In the genomic region with DNA sequence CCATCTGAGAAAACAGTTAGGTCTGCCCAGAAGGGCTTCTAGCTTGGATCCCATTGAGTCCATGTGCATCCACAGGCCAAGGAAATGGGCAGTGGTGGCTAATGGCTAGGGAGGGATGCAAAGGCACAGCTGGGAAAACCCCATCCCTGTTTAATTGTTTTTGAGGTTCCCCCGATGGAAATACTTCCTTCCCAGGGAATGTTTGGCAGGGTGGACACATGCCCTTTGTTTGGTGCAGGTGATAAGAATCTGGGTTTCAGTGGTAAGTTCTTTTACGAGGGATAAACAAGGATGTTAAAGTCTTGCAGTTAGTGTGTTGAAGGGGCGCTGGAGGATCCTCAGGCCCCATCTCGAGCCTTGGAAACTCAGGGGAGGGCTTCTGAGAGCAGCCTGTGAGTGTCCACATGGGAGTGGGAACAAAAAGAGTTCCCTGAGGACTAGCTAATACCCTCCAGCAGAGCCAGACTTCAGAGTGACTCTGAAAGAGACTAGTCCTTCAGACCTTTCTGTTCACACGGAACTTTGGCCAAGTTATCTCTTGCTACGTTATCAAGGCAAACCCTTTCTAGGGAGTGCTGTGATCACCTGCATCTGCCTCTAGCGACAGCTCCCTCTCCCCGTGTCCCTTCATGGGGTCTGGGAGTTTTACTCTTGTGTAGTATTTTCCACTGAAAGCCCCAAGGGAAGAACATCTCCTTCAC, we compare ENCODE assay signal across 31 cellular contexts. TPM values are rescaled to one million over a fixed set of nuclear protein-coding genes. Genes with fewer than 3 reads are reported as not detected.
DNase-seq lines count a peak whose midpoint lies in the region; ATAC-seq, FAIRE-seq and TF ChIP-seq lines count a peak whose summit lies in the region.
"Had no signal": no experiment of that assay in that cellular context is flagged by ENCODE, and none has a peak within 500 bp of the region (broad histone marks: within the 10 kb centered on the region; RNA-seq: fewer than 3 reads in every experiment).

No MANE protein-coding gene starts in this region.

- no peak overlapping the region for H3K9ac ChIP-seq in H9 (ENCODE audit: extremely low read depth, insufficient read length, low read length)
- H3K9ac ChIP-seq in parathyroid adenoma, result no peak overlapping the region

- H3K4me2 ChIP-seq in H9 (ENCODE audit: insufficient read depth, insufficient read length, low read length) (no peak overlapping the region), hepatocyte (no peak overlapping the region), parathyroid adenoma (ENCODE audit: low read length) (peak overlapping the region; percentile 36)

- no peak overlapping the region for H4K8ac ChIP-seq in H9 (replicated peaks; ENCODE audit: insufficient read length, low read depth, low read length)

- no peaks in the 10 kb centered on the region for H3K23me2 ChIP-seq in H9 (ENCODE audit: insufficient read length, low read depth, low read length, poor library complexity, severe bottlenecking)

- no peak overlapping the region for H2AK5ac ChIP-seq in H9 (ENCODE audit: insufficient read length, low read length)

- H2AFZ ChIP-seq in H9 (ENCODE audit: low read length) (no peak overlapping the region), hepatocyte (no peak overlapping the region), parathyroid adenoma (peak overlapping the region; percentile 10)

- no peak overlapping the region for H2BK15ac ChIP-seq in H9 (ENCODE audit: low read depth, low read length)

- no peak overlapping the region for H3K14ac ChIP-seq in H9 (ENCODE audit: insufficient read depth, low read length)

- no peak overlapping the region for H3K4ac ChIP-seq in H9 (ENCODE audit: low read depth, low read length)

- H3K4me1 ChIP-seq in H9 (ENCODE audit: insufficient read depth, low read length) (peaks cover 21% of the 10 kb centered on the region), hepatocyte (ENCODE audit: insufficient read depth) (peaks cover 3% of the 10 kb centered on the region), parathyroid adenoma (peaks cover 56% of the 10 kb centered on the region)
- H3K4me1 ChIP-seq: colonic mucosa had no signal

- H3K4me1 Mint-ChIP-seq in H9 (peaks cover 62 to 70% of the 10 kb centered on the region in 2 experiments), WTC11 (peaks cover 80% of the 10 kb centered on the region)
- H3K4me1 Mint-ChIP-seq: activated naive CD4-positive, alpha-beta T cell treated with anti-CD3 and anti-CD28 coated beads, Interleukin-2, amount 10 ng/mL, durations not matched to agents 7 days and 5 days; natural killer cell; stimulated activated effector memory CD8-positive, alpha-beta T cell treated with anti-CD3 and anti-CD28 coated beads, Interleukin-12 subunit alpha, Interleukin-12 subunit beta, amount 100 ng/mL, for 72 hours had no signal

- no peak overlapping the region for H3K4me3 ChIP-seq in hepatocyte
- H3K4me3 ChIP-seq in parathyroid adenoma (ENCODE audit: low read depth, low read length), result no peak overlapping the region
- H3K4me3 ChIP-seq: colonic mucosa, heart left ventricle, left lung, MG63, Peyer's patch, SJSA1, upper lobe of right lung had no signal

- FAIRE-seq in HTR-8/SVneo (lab: Jason Lieb, UNC), result no peak

- 0 out of 2 replicates have a peak, but pooled peaks have one; percentile 19 for ATAC-seq in WTC11
- ATAC-seq in GM18502 (IDR thresholded peaks at IDR 0.05; ENCODE audit: poor library complexity, unreplicated experiment), result no peak
- ATAC-seq: esophagus mucosa; left lung; natural killer cell; stimulated activated effector memory CD8-positive, alpha-beta T cell treated with anti-CD3 and anti-CD28 coated beads, Interleukin-12 subunit alpha, Interleukin-12 subunit beta, amount 100 ng/mL, for 72 hours; upper lobe of right lung had no signal

- no peak overlapping the region for H4K91ac ChIP-seq in H9 (ENCODE audit: insufficient read length, low read depth, low read length)

- no peak overlapping the region for H2BK120ac ChIP-seq in H9 (ENCODE audit: low read depth, low read length, poor library complexity, severe bottlenecking)

- H3K27ac Mint-ChIP-seq in H9 (peak overlapping the region in 2 of 3 experiments; percentile 2 to 83; a peak in 5 of 7 replicates), WTC11 (peak overlapping the region; percentile 60)
- H3K27ac Mint-ChIP-seq: activated naive CD4-positive, alpha-beta T cell treated with anti-CD3 and anti-CD28 coated beads, Interleukin-2, amount 10 ng/mL, durations not matched to agents 7 days and 5 days; activated T-helper 1 cell treated with anti-CD3 and anti-CD28 coated beads, Interleukin-12 subunit alpha, Interleukin-12 subunit beta, Interleukin-2, Interleukin-4 antibody, amounts not matched to agents 30 ng/mL and 10 ng/mL and 1 ng/mL, durations not matched to agents 14 hours and 24 hours and 36 hours; natural killer cell; stimulated activated effector memory CD8-positive, alpha-beta T cell treated with anti-CD3 and anti-CD28 coated beads, Interleukin-12 subunit alpha, Interleukin-12 subunit beta, amount 100 ng/mL, for 72 hours had no signal

- WGBS in H9 (ENCODE audit: extremely low coverage, insufficient read length, low lambda C conversion rate), result no CpG with 5 or more reads among the region's 8 CpGs
- WGBS in hepatocyte (ENCODE audit: low lambda C conversion rate, missing lambda C conversion rate), result 48% methylated on average over 8 of the region's 8 CpGs

- DNase-seq in H9, result no peak
- no peak for DNase-seq in WTC11 (ENCODE audit: low spot score)
- peak; percentile 11 for DNase-seq in hepatocyte (ENCODE audit: low spot score)
- DNase-seq in HTR-8/SVneo (ENCODE audit: insufficient read length, low spot score), result no peak
- DNase-seq in HT-29 (ENCODE audit: low spot score), result no peak
- DNase-seq: activated CD4-positive, alpha-beta T cell treated with anti-CD3 and anti-CD28 coated beads, Interleukin-2, amount 50 U/mL, for 48 hours; activated CD8-positive, alpha-beta memory T cell treated with anti-CD3 and anti-CD28 coated beads, Interleukin-2, amount 50 U/mL, for 4 hours; activated naive CD4-positive, alpha-beta T cell treated with anti-CD3 and anti-CD28 coated beads, Interleukin-2, amount 10 ng/mL, durations not matched to agents 7 days and 5 days; C1 segment of cervical spinal cord; colonic mucosa; DMS79 treated with DMSO at 0.1 percent for 48 hours; effector memory CD4-positive, alpha-beta T cell; foreskin fibroblast; H7; heart left ventricle; left lung; MG63; midbrain; natural killer cell; NCI-H2081; NCI-H2227 treated with DMSO at 0.1 percent for 48 hours; NCI-H526 treated with DMSO at 0.1 percent for 48 hours; Peyer's patch; stimulated activated CD4-positive, alpha-beta T cell treated with anti-CD3 and anti-CD28 coated beads, Interleukin-4, amount 100 ng/mL, for 1 hour; upper lobe of right lung had no signal

- H3K36me3 ChIP-seq in hepatocyte (replicated peaks; ENCODE audit: insufficient read depth, low read depth) (no peaks in the 10 kb centered on the region), parathyroid adenoma (ENCODE audit: control insufficient read depth, insufficient read depth, low read length) (no peaks in the 10 kb centered on the region)
- H3K36me3 ChIP-seq: colonic mucosa, heart left ventricle, left lung, MG63, Peyer's patch, SJSA1, upper lobe of right lung had no signal

- H3K27ac ChIP-seq in H9 (ENCODE audit: insufficient read length, low read depth, low read length) (no peak overlapping the region), hepatocyte (no peak overlapping the region), parathyroid adenoma (peak overlapping the region; percentile 45)
- H3K27ac ChIP-seq: colonic mucosa, left lung, Peyer's patch, SJSA1, upper lobe of right lung had no signal

- CTCF ChIA-PET in WTC11 (lab: Charles Lee), result interaction anchor here (1.0 to 1.2 kb wide), 2 partner anchors 15 kb away, joined by 3 to 5 read pairs; no protein-coding TSS in a partner anchor

- no peaks in the 10 kb centered on the region for H3K9me2 ChIP-seq in hepatocyte (replicated peaks; ENCODE audit: insufficient read depth)

- POLR2A ChIA-PET in WTC11 (lab: Charles Lee), result interaction anchor here (1.7 kb wide), 1 partner anchor 18 kb away, joined by 6 read pairs; a partner anchor contains a TSS

- H3K27me3 ChIP-seq in H9 (ENCODE audit: insufficient read depth, low read length) (no peaks in the 10 kb centered on the region), hepatocyte (no peaks in the 10 kb centered on the region), parathyroid adenoma (ENCODE audit: control insufficient read depth, insufficient read depth, low read length) (no peaks in the 10 kb centered on the region)
- H3K27me3 ChIP-seq: colonic mucosa, heart left ventricle, left lung, MG63, Peyer's patch, SJSA1, upper lobe of right lung had no signal

- H3K9me3 Mint-ChIP-seq in H9 (peaks cover 0 to 5% of the 10 kb centered on the region in 2 experiments; a peak in 2 of 5 replicates), WTC11 (peaks cover 10% of the 10 kb centered on the region)
- H3K9me3 Mint-ChIP-seq: activated naive CD4-positive, alpha-beta T cell treated with anti-CD3 and anti-CD28 coated beads, Interleukin-2, amount 10 ng/mL, durations not matched to agents 7 days and 5 days; activated T-helper 1 cell treated with anti-CD3 and anti-CD28 coated beads, Interleukin-12 subunit alpha, Interleukin-12 subunit beta, Interleukin-2, Interleukin-4 antibody, amounts not matched to agents 30 ng/mL and 10 ng/mL and 1 ng/mL, durations not matched to agents 14 hours and 24 hours and 36 hours; natural killer cell had no signal

- H3K79me2 ChIP-seq in H9 (ENCODE audit: insufficient read depth, low read length) (peaks cover 90% of the 10 kb centered on the region), hepatocyte (peaks cover 84% of the 10 kb centered on the region), parathyroid adenoma (peaks cover 46% of the 10 kb centered on the region)

- H3K36me3 Mint-ChIP-seq in H9 (ENCODE audit: insufficient read depth in 1 of 3, low read depth in 3 of 3), result peaks cover 14 to 19% (median 16%) of the 10 kb centered on the region in 3 experiments
- peaks cover 12% of the 10 kb centered on the region for H3K36me3 Mint-ChIP-seq in WTC11
- H3K36me3 Mint-ChIP-seq: activated naive CD4-positive, alpha-beta T cell treated with anti-CD3 and anti-CD28 coated beads, Interleukin-2, amount 10 ng/mL, durations not matched to agents 7 days and 5 days; natural killer cell; stimulated activated effector memory CD8-positive, alpha-beta T cell treated with anti-CD3 and anti-CD28 coated beads, Interleukin-12 subunit alpha, Interleukin-12 subunit beta, amount 100 ng/mL, for 72 hours had no signal

- H4K20me1 ChIP-seq in H9 (ENCODE audit: control insufficient read depth, insufficient read depth, insufficient read length) (no peaks in the 10 kb centered on the region), hepatocyte (ENCODE audit: insufficient read depth, poor library complexity, severe bottlenecking) (peaks cover 29% of the 10 kb centered on the region)

- no peak overlapping the region for H2BK20ac ChIP-seq in H9 (ENCODE audit: low read depth, low read length, poor library complexity, severe bottlenecking)

- peaks cover 7% of the 10 kb centered on the region for H3K79me1 ChIP-seq in H9 (ENCODE audit: insufficient read depth, low read depth, low read length, poor library complexity, severe bottlenecking)

- H3K9me3 ChIP-seq in H9 (ENCODE audit: control insufficient read depth, low read depth, low read length) (no peaks in the 10 kb centered on the region), hepatocyte (ENCODE audit: low read depth) (no peaks in the 10 kb centered on the region), parathyroid adenoma (ENCODE audit: control insufficient read depth, low read length) (no peaks in the 10 kb centered on the region)
- H3K9me3 ChIP-seq: colonic mucosa, left lung, MG63, Peyer's patch, upper lobe of right lung had no signal

- no peak for TF ChIP-seq CTCF in H9 (conservative IDR thresholded peaks at IDR 0.05)
- no peak for TF ChIP-seq CTCF in WTC11 (IDR thresholded peaks at IDR 0.05)
- no peak for TF ChIP-seq CTCF in hepatocyte (IDR thresholded peaks at IDR 0.05; ENCODE audit: poor library complexity)
- no peak for TF ChIP-seq CTCF in parathyroid adenoma (IDR thresholded peaks at IDR 0.05)

- H2BK5ac ChIP-seq in H9 (ENCODE audit: insufficient read length, low read length), result no peak overlapping the region

- H2BK12ac ChIP-seq in H9 (ENCODE audit: insufficient read length, low read depth, low read length), result no peak overlapping the region

- H4K5ac ChIP-seq in H9 (ENCODE audit: insufficient read length, low read depth, low read length), result no peak overlapping the region

- H3T11ph ChIP-seq in H9 (ENCODE audit: low read length), result no peak overlapping the region

- H3K4me3 Mint-ChIP-seq in H9 (no peak overlapping the region), WTC11 (no peak overlapping the region)
- H3K4me3 Mint-ChIP-seq: activated naive CD4-positive, alpha-beta T cell treated with anti-CD3 and anti-CD28 coated beads, Interleukin-2, amount 10 ng/mL, durations not matched to agents 7 days and 5 days; activated T-helper 1 cell treated with anti-CD3 and anti-CD28 coated beads, Interleukin-12 subunit alpha, Interleukin-12 subunit beta, Interleukin-2, Interleukin-4 antibody, amounts not matched to agents 30 ng/mL and 10 ng/mL and 1 ng/mL, durations not matched to agents 14 hours and 24 hours and 36 hours; natural killer cell; stimulated activated effector memory CD8-positive, alpha-beta T cell treated with anti-CD3 and anti-CD28 coated beads, Interleukin-12 subunit alpha, Interleukin-12 subunit beta, amount 100 ng/mL, for 72 hours had no signal

- no peaks in the 10 kb centered on the region for H3K27me3 Mint-ChIP-seq in H9 (ENCODE audit: low read depth)
- H3K27me3 Mint-ChIP-seq in WTC11 (ENCODE audit: low read depth), result no peaks in the 10 kb centered on the region

- no peak overlapping the region for H3K23ac ChIP-seq in H9 (ENCODE audit: insufficient read length, low read depth, low read length)

- H3K18ac ChIP-seq in H9 (ENCODE audit: insufficient read length, low read depth, low read length), result no peak overlapping the region

- H3K56ac ChIP-seq in H9 (ENCODE audit: insufficient read length, low read depth, low read length), result no peak overlapping the region

RNA-seq across cellular contexts. Expression of a gene that starts 17.4 kb away (rescaled TPM):
- 64.8 and 69.3 TPM in 2 replicates for total RNA-seq in H9 (2021)
- 106 to 121 TPM (median 119 TPM) in 3 replicates for total RNA-seq in WTC11 (2021)
- 31.0 and 34.9 TPM in 2 replicates for total RNA-seq in hepatocyte
- 8.5 and 9.1 TPM in 2 replicates for polyA plus RNA-seq in hepatocyte
- total RNA-seq in HT-29 (2014; rRNA removed; shearing (Covaris generic)), result not detected in 2 replicates

Comparison
In these comparisons a context has a peak if more than half of its experiments do, and no peak if none do; other contexts are left out.
1. RNA of a gene that starts 17.4 kb away (total RNA-seq): 106 to 121 TPM in WTC11, 64.8 to 69.3 TPM in H9 and 31.0 to 34.9 TPM in hepatocyte; not detected in HT-29; every median in the first group is over 10 times any median in the second.